ENCODE assay signal across 11 cellular contexts in genomic region chr14:23694085-23694975, GRCh38. TPM values are rescaled to one million over a fixed set of nuclear protein-coding genes. Genes with fewer than 3 reads are reported as not detected.
DNase-seq lines count a peak whose midpoint lies in the region; ATAC-seq lines count a peak whose summit lies in the region.
"Had no signal": no experiment of that assay in that cellular context is flagged by ENCODE, and none has a peak within 500 bp of the region (broad histone marks: within the 10 kb centered on the region; RNA-seq: fewer than 3 reads in every experiment).

No MANE protein-coding gene starts in this region.

- no peaks in the 10 kb centered on the region for H3K27me3 ChIP-seq in ectodermal cell (ENCODE audit: control insufficient read depth, insufficient read depth, low read length, poor library complexity, severe bottlenecking)

- CTCF ChIA-PET in activated CD4-positive, alpha-beta memory T cell treated with anti-CD3 and anti-CD28 coated beads, Interleukin-2, amount 10 ng/mL, durations not matched to agents 7 days and 5 days (lab: Charles Lee), result no interaction called here

- no peaks in the 10 kb centered on the region for H3K4me1 Mint-ChIP-seq in stimulated activated memory B cell treated with anti-CD40 and anti-IgM and Interleukin-4, amounts not matched to agents 10 μg/mL and 1 μg/mL and 100 μg/mL, for 72 hours
- H3K4me1 Mint-ChIP-seq in activated CD4-positive, alpha-beta memory T cell treated with anti-CD3 and anti-CD28 coated beads, Interleukin-2, amount 10 ng/mL, durations not matched to agents 7 days and 5 days, result no peaks in the 10 kb centered on the region
- H3K4me1 Mint-ChIP-seq: central memory CD8-positive, alpha-beta T cell had no signal

- H3K9me3 Mint-ChIP-seq in stimulated activated memory B cell treated with anti-CD40 and anti-IgM and Interleukin-4, amounts not matched to agents 10 μg/mL and 1 μg/mL and 100 μg/mL, for 72 hours, result no peaks in the 10 kb centered on the region
- H3K9me3 Mint-ChIP-seq in activated CD4-positive, alpha-beta memory T cell treated with anti-CD3 and anti-CD28 coated beads, Interleukin-2, amount 10 ng/mL, durations not matched to agents 7 days and 5 days, result peaks cover 2% of the 10 kb centered on the region
- H3K9me3 Mint-ChIP-seq: central memory CD8-positive, alpha-beta T cell had no signal

- peaks cover 7% of the 10 kb centered on the region for H3K27me3 Mint-ChIP-seq in stimulated activated memory B cell treated with anti-CD40 and anti-IgM and Interleukin-4, amounts not matched to agents 10 μg/mL and 1 μg/mL and 100 μg/mL, for 72 hours
- H3K27me3 Mint-ChIP-seq in activated CD4-positive, alpha-beta memory T cell treated with anti-CD3 and anti-CD28 coated beads, Interleukin-2, amount 10 ng/mL, durations not matched to agents 7 days and 5 days, result peaks cover 5% of the 10 kb centered on the region

- H3K27ac Mint-ChIP-seq in stimulated activated memory B cell treated with anti-CD40 and anti-IgM and Interleukin-4, amounts not matched to agents 10 μg/mL and 1 μg/mL and 100 μg/mL, for 72 hours, result no peak overlapping the region
- H3K27ac Mint-ChIP-seq in activated CD4-positive, alpha-beta memory T cell treated with anti-CD3 and anti-CD28 coated beads, Interleukin-2, amount 10 ng/mL, durations not matched to agents 7 days and 5 days, result no peak overlapping the region

- H3K27ac ChIP-seq in ectodermal cell (ENCODE audit: insufficient read depth, low read depth, low read length, poor library complexity, severe bottlenecking) (peak overlapping the region; percentile 11), mesodermal cell (ENCODE audit: low read depth, low read length, severe bottlenecking) (peak overlapping the region; percentile 94)

- H3K4me1 ChIP-seq in ES-I3 (ENCODE audit: insufficient read depth, low read length) (peaks cover 22% of the 10 kb centered on the region), ectodermal cell (ENCODE audit: control insufficient read depth, insufficient read depth, low read length) (peaks cover 20% of the 10 kb centered on the region), mesodermal cell (ENCODE audit: control insufficient read depth, insufficient read depth, low read length, poor library complexity, severe bottlenecking) (peaks cover 31% of the 10 kb centered on the region)

- H3K9me3 ChIP-seq in ES-I3 (ENCODE audit: control insufficient read depth, insufficient read depth, low read length) (no peaks in the 10 kb centered on the region), ectodermal cell (ENCODE audit: control insufficient read depth, low read length) (no peaks in the 10 kb centered on the region), mesodermal cell (ENCODE audit: control insufficient read depth, low read length) (peaks cover 4% of the 10 kb centered on the region)

- POLR2A ChIA-PET in activated CD4-positive, alpha-beta memory T cell treated with anti-CD3 and anti-CD28 coated beads, Interleukin-2, amount 10 ng/mL, durations not matched to agents 7 days and 5 days (lab: Charles Lee), result no interaction called here

- H3K36me3 ChIP-seq in ES-I3 (ENCODE audit: insufficient read depth, low read length) (no peaks in the 10 kb centered on the region), ectodermal cell (ENCODE audit: control insufficient read depth, insufficient read depth, low read length) (no peaks in the 10 kb centered on the region), mesodermal cell (ENCODE audit: control insufficient read depth, insufficient read depth, low read length) (no peaks in the 10 kb centered on the region)

- H3K9ac ChIP-seq in ES-I3 (ENCODE audit: low read depth, low read length), result peak overlapping the region; percentile 55

- no peak overlapping the region for H3K4me3 Mint-ChIP-seq in stimulated activated memory B cell treated with anti-CD40 and anti-IgM and Interleukin-4, amounts not matched to agents 10 μg/mL and 1 μg/mL and 100 μg/mL, for 72 hours
- H3K4me3 Mint-ChIP-seq in activated CD4-positive, alpha-beta memory T cell treated with anti-CD3 and anti-CD28 coated beads, Interleukin-2, amount 10 ng/mL, durations not matched to agents 7 days and 5 days, result no peak overlapping the region
- H3K4me3 Mint-ChIP-seq: central memory CD8-positive, alpha-beta T cell had no signal

- 31 to 32% methylated on average over 9 of the region's 9 CpGs for WGBS in ectodermal cell, 2 experiments
- WGBS in mesodermal cell (ENCODE audit: insufficient coverage in 2 of 2), 2 experiments, result 26 to 33% methylated on average over 7 to 8 of the region's 9 CpGs

- no peaks in the 10 kb centered on the region for H3K36me3 Mint-ChIP-seq in stimulated activated memory B cell treated with anti-CD40 and anti-IgM and Interleukin-4, amounts not matched to agents 10 μg/mL and 1 μg/mL and 100 μg/mL, for 72 hours
- H3K36me3 Mint-ChIP-seq in activated CD4-positive, alpha-beta memory T cell treated with anti-CD3 and anti-CD28 coated beads, Interleukin-2, amount 10 ng/mL, durations not matched to agents 7 days and 5 days (ENCODE audit: low read depth), result no peaks in the 10 kb centered on the region

- peak overlapping the region; percentile 46 for H3K4me3 ChIP-seq in ectodermal cell (ENCODE audit: insufficient read depth, low read depth, low read length)
- H3K4me3 ChIP-seq in mesodermal cell (ENCODE audit: extremely low read depth, insufficient read depth, low read length, poor library complexity, severe bottlenecking), result peak overlapping the region; percentile 5

- no peak for ATAC-seq in stimulated activated memory B cell treated with anti-CD40 and anti-IgM and Interleukin-4, amounts not matched to agents 10 μg/mL and 1 μg/mL and 100 μg/mL, for 72 hours

- peak; percentile 66 for DNase-seq in MV-4-11 (lab: John Stamatoyannopoulos, UW)
- no peak for DNase-seq in activated gamma-delta T cell (lab: John Stamatoyannopoulos, UW)
- no peak for DNase-seq in 8988T
- DNase-seq in activated CD4-positive, alpha-beta memory T cell treated with anti-CD3 and anti-CD28 coated beads, Interleukin-2, amount 10 ng/mL, durations not matched to agents 7 days and 5 days, result no peak
- DNase-seq: NCI-H146 had no signal

RNA-seq across cellular contexts. Expression of gene DHRS2, which starts 58.2 kb away (rescaled TPM):
- polyA plus RNA-seq in ectodermal cell (2013, experiment 1 of 4), result 0.52 TPM
- polyA plus RNA-seq in ectodermal cell (2013, experiment 2 of 4), result 0.27 TPM
- 0.48 TPM for polyA plus RNA-seq in ectodermal cell (2013, experiment 3 of 4)
- 0.32 TPM for polyA plus RNA-seq in ectodermal cell (2013, experiment 4 of 4)
- 1.3 TPM for polyA plus RNA-seq in mesodermal cell (2013, experiment 1 of 2)
- 0.20 TPM for polyA plus RNA-seq in mesodermal cell (2013, experiment 2 of 2)
- total RNA-seq in activated CD4-positive, alpha-beta memory T cell treated with anti-CD3 and anti-CD28 coated beads, Interleukin-2, amount 10 ng/mL, durations not matched to agents 7 days and 5 days, result 1 to 10 TPM; 1.1 to 1.5 TPM
- total RNA-seq: mononuclear cell had no signal
